In genomic region chr6:57221936-57222683, GRCh38 we compare ENCODE assay signal across 8 cellular contexts. TPM values are rescaled to one million over a fixed set of nuclear protein-coding genes. Genes with fewer than 3 reads are reported as not detected.
DNase-seq lines count a peak whose midpoint lies in the region; ATAC-seq and TF ChIP-seq lines count a peak whose summit lies in the region.

RAB23 (minus strand) TSS chr6:57222307; CDS start chr6:57210380, 11,927 bp downstream.

- ATAC-seq in GM18505 (IDR thresholded peaks at IDR 0.05; ENCODE audit: unreplicated experiment) (peak; percentile 89), HG02884 (IDR thresholded peaks at IDR 0.05; ENCODE audit: unreplicated experiment) (peak; percentile 71), aorta (ENCODE audit: low FRiP score) (peak; percentile 97)

- WGBS in aorta, 2 donors: 0 to 1% methylated on average over 59 to 66 of the region's 66 CpGs

- H3K27ac ChIP-seq in aorta (ENCODE audit: low read depth in 1 of 2, low read length in 2 of 2): peak within 1 kb of the TSS; percentile 58 to 93

- H3K4me1 ChIP-seq in aorta (ENCODE audit: control insufficient read depth in 1 of 2, insufficient read depth in 2 of 2, low read length in 2 of 2): no peaks in the 10 kb centered on the region

- H3K36me3 Mint-ChIP-seq in T-helper 2 cell treated with Interferon-gamma antibody and Interleukin-4, amounts not matched to agents 5 μg/mL and 100 μg/mL, for 36 hours (ENCODE audit: low read depth): peaks cover 2% of the 10 kb centered on the region

- intact Hi-C loops in aorta (cut with DNase I): loop anchor here (5.0 to 10.0 kb wide), 4 partner anchors 40 to 93 kb away; partner anchors contain the start of genes BAG2 (in 1 of the 2) and PRIM2 (in 1 of the 2)

- TF ChIP-seq CTCF in astrocyte of the cerebellum (IDR thresholded peaks at IDR 0.05; ENCODE audit: low read depth, low read length, missing control alignments): no peak

- in situ Hi-C loops in astrocyte of the cerebellum (cut with HindIII; ENCODE audit: low sequenced_read_pairs): no loop called here

- peak; percentile 85 for DNase-seq in NCI-H146 (lab: John Stamatoyannopoulos, UW)
- peak; percentile 87 for DNase-seq in T-helper 2 cell treated with Interferon-gamma antibody and Interleukin-4, amounts not matched to agents 5 μg/mL and 100 μg/mL, for 36 hours (ENCODE audit: low spot score)
- peak; percentile 49 for DNase-seq in astrocyte of the cerebellum (ENCODE audit: low read depth)
- DNase-seq in hepatic stellate cell (ENCODE audit: low spot score): peak; percentile 91
- DNase-seq in renal cortical epithelial cell (ENCODE audit: low read depth): peak; percentile 44
- peak; percentile 89 to 94 for DNase-seq in aorta

- peak within 1 kb of the TSS; percentile 85 for H3K4me3 ChIP-seq in astrocyte of the cerebellum (ENCODE audit: low read depth, low read length)
- peak within 1 kb of the TSS; percentile 85 to 94 for H3K4me3 ChIP-seq in aorta (ENCODE audit: low read length in 2 of 2)

- no peaks in the 10 kb centered on the region for H3K27me3 ChIP-seq in aorta (ENCODE audit: control insufficient read depth in 1 of 2, insufficient read depth in 2 of 2, low read length in 1 of 2)

- no peaks in the 10 kb centered on the region for H3K9me3 Mint-ChIP-seq in T-helper 2 cell treated with Interferon-gamma antibody and Interleukin-4, amounts not matched to agents 5 μg/mL and 100 μg/mL, for 36 hours

- H3K9me3 ChIP-seq in aorta (ENCODE audit: control insufficient read depth, low read length): no peaks in the 10 kb centered on the region

- peak within 1 kb of the TSS; percentile 98 for H3K4me3 Mint-ChIP-seq in T-helper 2 cell treated with Interferon-gamma antibody and Interleukin-4, amounts not matched to agents 5 μg/mL and 100 μg/mL, for 36 hours

- H3K4me1 Mint-ChIP-seq in T-helper 2 cell treated with Interferon-gamma antibody and Interleukin-4, amounts not matched to agents 5 μg/mL and 100 μg/mL, for 36 hours (ENCODE audit: low read depth): peaks cover 15% of the 10 kb centered on the region

- peaks cover 24% of the 10 kb centered on the region for H3K27me3 Mint-ChIP-seq in T-helper 2 cell treated with Interferon-gamma antibody and Interleukin-4, amounts not matched to agents 5 μg/mL and 100 μg/mL, for 36 hours (ENCODE audit: low read depth)

- H3K36me3 ChIP-seq in aorta (ENCODE audit: control insufficient read depth in 1 of 2, insufficient read depth in 2 of 2, low read length in 1 of 2): no peaks in the 10 kb centered on the region

- H3K27ac Mint-ChIP-seq in T-helper 2 cell treated with Interferon-gamma antibody and Interleukin-4, amounts not matched to agents 5 μg/mL and 100 μg/mL, for 36 hours: peak within 1 kb of the TSS; percentile 91

- TF ChIP-seq POLR2A in GM18505 (IDR thresholded peaks at IDR 0.05; ENCODE audit: borderline replicate concordance, extremely low read depth, insufficient read depth, insufficient read length): peak; percentile 75

RNA-seq across cellular contexts. Expression of gene RAB23, which starts in this region (rescaled TPM):
- total RNA-seq in renal cortical epithelial cell: 19.6 and 24.5 TPM in 2 replicates
- total RNA-seq in aorta: 10 to 100 TPM; 55.9 to 59.2 TPM
- 10 to 100 TPM; 24.8 to 47.1 TPM for polyA plus RNA-seq in aorta

Comparison
In these comparisons a context has a peak if more than half of its experiments do, and no peak if none do; other contexts are left out.
1. Peak in every context shown above with its lines: DNase-seq, ATAC-seq, H3K4me3 ChIP-seq and H3K27ac ChIP-seq.